Comparison of ENCODE assay signal across 10 cellular contexts in genomic region chr18:12287684-12288405, GRCh38. TPM values are rescaled to one million over a fixed set of nuclear protein-coding genes. Genes with fewer than 3 reads are reported as not detected.
A peak's percentile ranks its signal among the peaks of the same experiment; 100 is the strongest.
DNase-seq lines count a peak whose midpoint lies in the region; ATAC-seq and TF ChIP-seq lines count a peak whose summit lies in the region.
"Had no signal": no experiment of that assay in that cellular context is flagged by ENCODE, and none has a peak within 500 bp of the region (broad histone marks: within the 10 kb centered on the region; RNA-seq: fewer than 3 reads in every experiment).

No MANE protein-coding gene starts in this region.

- peak overlapping the region; percentile 10 to 67 (median 51) for H3K4me3 ChIP-seq in heart left ventricle
- H3K4me3 ChIP-seq in psoas muscle: peak overlapping the region; percentile 58

- peaks cover 6% of the 10 kb centered on the region for H3K4me1 Mint-ChIP-seq in activated B cell treated with CpG ODN at 0.5 μM for 24 hours
- H3K4me1 Mint-ChIP-seq in natural killer cell treated with Interleukin-12 subunit alpha and Interleukin-12 subunit beta and Interleukin-15 and Interleukin-18, amount 100 ng/mL, for 72 hours (ENCODE audit: low read depth in 2 of 2): no peaks in the 10 kb centered on the region

- peak; percentile 56 for DNase-seq in H4 (ENCODE audit: low spot score)
- no peak for DNase-seq in activated B cell treated with CpG ODN at 0.5 μM for 24 hours
- peak; percentile 78 to 90 (median 86) for DNase-seq in heart left ventricle
- peak; percentile 83 to 87 for DNase-seq in psoas muscle
- DNase-seq in RPMI8226: no peak
- DNase-seq in natural killer cell treated with Interleukin-12 subunit alpha and Interleukin-12 subunit beta and Interleukin-15 and Interleukin-18, amount 100 ng/mL, for 72 hours (ENCODE audit: low spot score): no peak

- intact Hi-C loops in activated B cell treated with CpG ODN at 0.5 μM for 24 hours (cut with micrococcal nuclease): no loop called here
- intact Hi-C loops in heart left ventricle (cut with DNase I): loop anchor here in 3 of 10 donors (2.0 to 10.0 kb wide), 2 partner anchors 21 to 87 kb away; partner anchors contain the start of genes AFG3L2 (in 2 of the 3) and TUBB6 (in 1 of the 3)
- intact Hi-C loops in psoas muscle (cut with DNase I): no loop called here

- POLR2A ChIA-PET in activated B cell treated with CpG ODN at 0.5 μM for 24 hours (lab: Charles Lee): no interaction called here

- ATAC-seq in activated B cell treated with CpG ODN at 0.5 μM for 24 hours (ENCODE audit: low read depth) (no peak), heart left ventricle (peak; percentile 89 to 94 (median 92)), psoas muscle (peak; percentile 94 to 97 (median 96)), GM21515 (IDR thresholded peaks at IDR 0.05; ENCODE audit: unreplicated experiment) (no peak), HG03135 (IDR thresholded peaks at IDR 0.05; ENCODE audit: unreplicated experiment) (no peak)
- ATAC-seq in natural killer cell treated with Interleukin-12 subunit alpha and Interleukin-12 subunit beta and Interleukin-15 and Interleukin-18, amount 100 ng/mL, for 72 hours: no peak

- TF ChIP-seq POLR2A in heart left ventricle (IDR thresholded peaks at IDR 0.05): peak in 1 of 2 donors; percentile 59

- H3K27ac Mint-ChIP-seq in activated B cell treated with CpG ODN at 0.5 μM for 24 hours: no peak overlapping the region
- H3K27ac Mint-ChIP-seq in natural killer cell treated with Interleukin-12 subunit alpha and Interleukin-12 subunit beta and Interleukin-15 and Interleukin-18, amount 100 ng/mL, for 72 hours: no peak overlapping the region

- H3K4me3 Mint-ChIP-seq in activated B cell treated with CpG ODN at 0.5 μM for 24 hours: peak overlapping the region; percentile 57
- H3K4me3 Mint-ChIP-seq in natural killer cell treated with Interleukin-12 subunit alpha and Interleukin-12 subunit beta and Interleukin-15 and Interleukin-18, amount 100 ng/mL, for 72 hours: no peak overlapping the region

- no peak for TF ChIP-seq CTCF in activated B cell treated with CpG ODN at 0.5 μM for 24 hours (IDR thresholded peaks at IDR 0.05)
- no peak for TF ChIP-seq CTCF in heart left ventricle (IDR thresholded peaks at IDR 0.05)
- no peak for TF ChIP-seq CTCF in psoas muscle (IDR thresholded peaks at IDR 0.05)

- H3K27me3 Mint-ChIP-seq in activated B cell treated with CpG ODN at 0.5 μM for 24 hours: peaks cover 29% of the 10 kb centered on the region
- H3K27me3 Mint-ChIP-seq in natural killer cell treated with Interleukin-12 subunit alpha and Interleukin-12 subunit beta and Interleukin-15 and Interleukin-18, amount 100 ng/mL, for 72 hours: peaks cover 19 to 22% of the 10 kb centered on the region in 2 donors

- H3K9me3 ChIP-seq in heart left ventricle: no peaks in the 10 kb centered on the region
- H3K9me3 ChIP-seq in psoas muscle: no peaks in the 10 kb centered on the region

- H3K27me3 ChIP-seq in heart left ventricle (peaks cover 0 to 15% (median 0%) of the 10 kb centered on the region in 9 donors), psoas muscle (ENCODE audit: insufficient read depth in 3 of 3, low read length in 2 of 3) (peaks cover 0 to 31% (median 5%) of the 10 kb centered on the region in 3 donors)

- H3K4me1 ChIP-seq in heart left ventricle (peaks cover 0 to 21% (median 14%) of the 10 kb centered on the region in 12 donors), psoas muscle (peaks cover 15% of the 10 kb centered on the region)

- H3K27ac ChIP-seq in heart left ventricle (peak overlapping the region in 10 of 12 donors; percentile 30 to 84 (median 74)), psoas muscle (peak overlapping the region; percentile 30)

- H3K9me3 Mint-ChIP-seq in activated B cell treated with CpG ODN at 0.5 μM for 24 hours: no peaks in the 10 kb centered on the region
- no peaks in the 10 kb centered on the region for H3K9me3 Mint-ChIP-seq in natural killer cell treated with Interleukin-12 subunit alpha and Interleukin-12 subunit beta and Interleukin-15 and Interleukin-18, amount 100 ng/mL, for 72 hours

- H3K36me3 ChIP-seq in heart left ventricle: no peaks in the 10 kb centered on the region
- H3K36me3 ChIP-seq in psoas muscle (ENCODE audit: insufficient read depth in 1 of 2, low read depth in 1 of 2): no peaks in the 10 kb centered on the region

- H3K36me3 Mint-ChIP-seq in activated B cell treated with CpG ODN at 0.5 μM for 24 hours (ENCODE audit: low read depth): no peaks in the 10 kb centered on the region
- no peaks in the 10 kb centered on the region for H3K36me3 Mint-ChIP-seq in natural killer cell treated with Interleukin-12 subunit alpha and Interleukin-12 subunit beta and Interleukin-15 and Interleukin-18, amount 100 ng/mL, for 72 hours

- 1 to 3% (median 2%) methylated on average over 36 to 41 of the region's 41 CpGs for WGBS in heart left ventricle, 4 donors
- WGBS in psoas muscle, 3 donors: 1 to 2% (median 2%) methylated on average over 40 to 41 of the region's 41 CpGs

- CTCF ChIA-PET in activated B cell treated with CpG ODN at 0.5 μM for 24 hours (lab: Charles Lee): interaction anchor here (1.1 kb wide), 1 partner anchor 16 kb away, joined by 3 read pairs; no protein-coding TSS in a partner anchor

RNA-seq across cellular contexts. Expression of gene TUBB6, which starts 20.2 kb away (rescaled TPM):
- total RNA-seq in H4 (2014; rRNA removed; shearing (Covaris generic)): 126 TPM in 2 replicates
- total RNA-seq in activated B cell treated with CpG ODN at 0.5 μM for 24 hours (29.7 and 31.9 TPM in 2 replicates), heart left ventricle (100 to 1,000 TPM in 6 of 9 donors, 10 to 100 TPM in 3; 64.8 to 421 (median 126) TPM), psoas muscle (10 to 100 TPM; 12.5 to 25.3 (median 18.5) TPM)
- polyA plus RNA-seq in heart left ventricle (100 to 1,000 TPM in 1 of 2 donors, 10 to 100 TPM in 1; 90.4 to 800 TPM), psoas muscle (10 to 100 TPM; 17.4 to 46.7 (median 23.6) TPM)
- total RNA-seq in natural killer cell treated with Interleukin-12 subunit alpha and Interleukin-12 subunit beta and Interleukin-15 and Interleukin-18, amount 100 ng/mL, for 72 hours: 1 to 10 TPM; 3.7 to 7.3 TPM

RNA-seq across cellular contexts. Expression of gene CIDEA, which starts 33.7 kb away (rescaled TPM):
- total RNA-seq in H4 (2014; rRNA removed; shearing (Covaris generic)): not detected in 2 replicates
- total RNA-seq in activated B cell treated with CpG ODN at 0.5 μM for 24 hours: not detected in 2 replicates
- total RNA-seq in heart left ventricle: 10 to 100 TPM in 1 of 9 donors, 1 to 10 TPM in 3, under 1 TPM in 2, not detected in 3; 0.35 to 17.1 (median 2.4) TPM
- polyA plus RNA-seq in heart left ventricle: 1 to 10 TPM in 1 of 2 donors, under 1 TPM in 1; 0.61 to 1.8 TPM
- total RNA-seq in psoas muscle: under 1 TPM in 1 of 4 donors, not detected in 3; 0.42 TPM
- polyA plus RNA-seq in psoas muscle: 1 to 10 TPM in 2 of 3 donors, under 1 TPM in 1; 0.38 to 2.7 (median 1.0) TPM
- not detected for total RNA-seq in natural killer cell treated with Interleukin-12 subunit alpha and Interleukin-12 subunit beta and Interleukin-15 and Interleukin-18, amount 100 ng/mL, for 72 hours
- total RNA-seq: HT1080, mononuclear cell had no signal

Comparison
In these comparisons a context has a peak if more than half of its experiments do, and no peak if none do; other contexts are left out.
1. DNase-seq: peak in H4 (single experiment), heart left ventricle (5 of 5) and psoas muscle (2 of 2); none in activated B cell treated with CpG ODN at 0.5 μM for 24 hours (single experiment), RPMI8226 (single experiment) and natural killer cell treated with Interleukin-12 subunit alpha and Interleukin-12 subunit beta and Interleukin-15 and Interleukin-18, amount 100 ng/mL, for 72 hours (single experiment).
2. ATAC-seq: peak in heart left ventricle (4 of 4) and psoas muscle (4 of 4); none in activated B cell treated with CpG ODN at 0.5 μM for 24 hours (single experiment), GM21515 (single experiment), natural killer cell treated with Interleukin-12 subunit alpha and Interleukin-12 subunit beta and Interleukin-15 and Interleukin-18, amount 100 ng/mL, for 72 hours (0 of 2) and HG03135 (single experiment).